ENCODE assay signal across 23 cellular contexts in genomic region chr1:166378805-166379204, GRCh38.
"Had no signal": no experiment of that assay in that cellular context is flagged by ENCODE, and none has a peak within 500 bp of the region (broad histone marks: within the 10 kb centered on the region; RNA-seq: fewer than 3 reads in every experiment).

No MANE protein-coding gene starts in this region.

- H3K4me1 Mint-ChIP-seq: central memory CD8-positive, alpha-beta T cell; immature natural killer cell; mesothelial cell of epicardium; nephron had no signal

- DNase-seq: activated CD4-positive, alpha-beta T cell treated with anti-CD3 and anti-CD28 coated beads, Interleukin-2, amount 50 U/mL, for 1 hour; activated CD4-positive, CD25-positive, alpha-beta regulatory T cell treated with anti-CD3 and anti-CD28 coated beads, Interleukin-2, amount 50 U/mL, for 72 hours; activated CD8-positive, alpha-beta memory T cell treated with anti-CD3 and anti-CD28 coated beads, Interleukin-2, amount 50 U/mL, for 4 hours; activated naive CD4-positive, alpha-beta T cell treated with anti-CD3 and anti-CD28 coated beads for 36 hours; activated T-cell treated with anti-CD3 and anti-CD28 coated beads, Interleukin-2, amount 50 U/mL, for 4 hours; brain microvascular endothelial cell; colonic mucosa; immature natural killer cell; lower lobe of right lung; occipital lobe; retina; stimulated activated CD4-positive, alpha-beta T cell treated with anti-CD3 and anti-CD28 coated beads, Interleukin-15, amount 100 ng/mL, for 24 hours; stimulated activated CD4-positive, alpha-beta T cell treated with anti-CD3 and anti-CD28 coated beads, Interleukin-2, amount 100 ng/mL, for 48 hours; stimulated activated naive CD8-positive, alpha-beta T cell treated with anti-CD3 and anti-CD28 coated beads, Interleukin-15, amount 100 ng/mL, for 72 hours; T-helper 9 cell; trophoblast cell had no signal

- H3K4me3 ChIP-seq: colonic mucosa, gastroesophageal sphincter, lower lobe of right lung, SK-N-MC, skin epidermis, suprapubic skin had no signal

- ATAC-seq: activated T-cell treated with anti-CD3 and anti-CD28 coated beads, Interleukin-2, amount 50 U/mL, for 4 hours; gastroesophageal sphincter; lower lobe of right lung; stimulated activated naive CD8-positive, alpha-beta T cell treated with anti-CD3 and anti-CD28 coated beads, Interleukin-15, amount 100 ng/mL, for 72 hours had no signal

- H3K4me1 ChIP-seq: colonic mucosa, gastroesophageal sphincter, lower lobe of right lung, suprapubic skin had no signal

- H3K27me3 ChIP-seq: brain microvascular endothelial cell, colonic mucosa, gastroesophageal sphincter, suprapubic skin had no signal

- H3K4me3 Mint-ChIP-seq: activated naive CD4-positive, alpha-beta T cell treated with anti-CD3 and anti-CD28 coated beads for 36 hours; activated T-cell treated with anti-CD3 and anti-CD28 coated beads, Interleukin-2, amount 50 U/mL, for 4 hours; central memory CD8-positive, alpha-beta T cell; immature natural killer cell; mesothelial cell of epicardium; nephron; stimulated activated naive CD8-positive, alpha-beta T cell treated with anti-CD3 and anti-CD28 coated beads, Interleukin-15, amount 100 ng/mL, for 72 hours had no signal

- H3K9me3 ChIP-seq: colonic mucosa, gastroesophageal sphincter, lower lobe of right lung, suprapubic skin had no signal

- H3K27ac Mint-ChIP-seq: activated naive CD4-positive, alpha-beta T cell treated with anti-CD3 and anti-CD28 coated beads for 36 hours; immature natural killer cell; mesothelial cell of epicardium; nephron; stimulated activated naive CD8-positive, alpha-beta T cell treated with anti-CD3 and anti-CD28 coated beads, Interleukin-15, amount 100 ng/mL, for 72 hours had no signal

- H3K36me3 ChIP-seq: brain microvascular endothelial cell, colonic mucosa, gastroesophageal sphincter, lower lobe of right lung, suprapubic skin had no signal

- H3K9me3 Mint-ChIP-seq: activated naive CD4-positive, alpha-beta T cell treated with anti-CD3 and anti-CD28 coated beads for 36 hours; activated T-cell treated with anti-CD3 and anti-CD28 coated beads, Interleukin-2, amount 50 U/mL, for 4 hours; central memory CD8-positive, alpha-beta T cell; mesothelial cell of epicardium; nephron had no signal

- H3K36me3 Mint-ChIP-seq: immature natural killer cell, mesothelial cell of epicardium had no signal

- H3K27ac ChIP-seq: brain microvascular endothelial cell, colonic mucosa, gastroesophageal sphincter, lower lobe of right lung, SK-N-MC, skin epidermis, suprapubic skin had no signal
